ENCODE assay signal across 1 cellular context in the genomic region with DNA sequence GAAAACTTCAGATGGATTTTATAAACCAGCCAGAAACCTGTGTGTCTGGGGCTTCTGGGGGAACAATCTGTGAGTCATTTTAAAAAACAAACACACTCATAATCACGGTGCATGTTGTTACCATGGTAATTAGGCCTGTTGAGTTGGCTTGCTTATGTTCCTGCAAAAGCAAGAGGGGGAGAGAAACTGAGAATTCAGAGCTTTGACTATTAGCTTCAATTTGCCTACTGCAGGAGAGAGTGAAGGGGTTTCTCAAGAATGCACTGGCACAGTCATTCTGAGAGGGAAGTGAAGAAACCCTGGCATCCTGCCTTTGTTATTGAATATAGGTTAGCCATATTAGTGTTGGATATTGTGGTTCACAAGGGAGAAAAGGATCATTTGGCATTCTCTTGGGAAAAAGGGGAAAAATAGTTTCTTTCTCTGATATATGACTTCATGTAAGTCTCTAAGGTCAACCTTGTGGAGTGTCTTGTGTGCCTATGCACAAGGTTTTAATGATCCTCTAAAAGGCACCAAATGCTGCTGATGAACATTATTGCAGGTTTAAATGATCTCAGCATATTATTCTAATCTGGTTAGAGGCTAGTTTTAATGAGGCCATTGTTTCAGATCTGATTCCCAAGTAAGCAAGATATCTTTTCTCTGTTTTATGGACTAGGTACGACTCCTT.
TF ChIP-seq lines count a peak whose summit lies in the region.

No MANE protein-coding gene starts in this region.

TF ChIP-seq in HepG2, 621 proteins besides CTCF, POLR2A, EP300 and RAD21 (continued from another document):
- TF ChIP-seq SSRP1 (CRISPR knock-in tag; IDR thresholded peaks at IDR 0.05) (no peak), ZFAT (CRISPR knock-in tag; conservative IDR thresholded peaks at IDR 0.05) (no peak)
